23 cellular contexts compared by ENCODE assay signal in genomic region chr6:150392452-150393220, GRCh38. TPM values are rescaled to one million over a fixed set of nuclear protein-coding genes. Genes with fewer than 3 reads are reported as not detected.
"Had no signal": no experiment of that assay in that cellular context is flagged by ENCODE, and none has a peak within 500 bp of the region (broad histone marks: within the 10 kb centered on the region; RNA-seq: fewer than 3 reads in every experiment).

No MANE protein-coding gene starts in this region.

- H3K4me1 ChIP-seq: psoas muscle had no signal

- H3K27ac ChIP-seq: psoas muscle, skin epidermis had no signal

- H3K4me3 ChIP-seq: psoas muscle, skin epidermis had no signal

- H3K9me3 ChIP-seq: psoas muscle had no signal

- DNase-seq: activated CD4-positive, alpha-beta T cell treated with anti-CD3 and anti-CD28 coated beads, Interleukin-2, amount 10 ng/mL, durations not matched to agents 24 days and 14 days; activated CD4-positive, CD25-positive, alpha-beta regulatory T cell; activated CD8-positive, alpha-beta T cell treated with anti-CD3 and anti-CD28 coated beads for 36 hours; activated naive CD4-positive, alpha-beta T cell; activated naive CD8-positive, alpha-beta T cell treated with anti-CD3 and anti-CD28 coated beads for 36 hours; activated T-cell treated with anti-CD3 and anti-CD28 coated beads, Interleukin-2, amount 50 U/mL, for 1 hour; amniotic stem cell; caudate nucleus; erythroblast; foreskin melanocyte; glutamatergic neuron; hypothalamus; islet precursor cell; left colon; psoas muscle; right cardiac atrium; stimulated activated CD4-positive, alpha-beta T cell treated with anti-CD3 and anti-CD28 coated beads, Interleukin-15, amount 100 ng/mL, for 24 hours; stimulated activated CD4-positive, alpha-beta T cell treated with anti-CD3 and anti-CD28 coated beads, Interleukin-2, amount 100 ng/mL, for 48 hours; trophoblast cell had no signal

- ATAC-seq: activated CD8-positive, alpha-beta T cell treated with anti-CD3 and anti-CD28 coated beads for 36 hours; activated T-helper 17 cell treated with anti-CD3 and anti-CD28 coated beads, Interleukin-2, amount 50 U/mL, for 72 hours; left colon; psoas muscle; right cardiac atrium had no signal

RNA-seq across cellular contexts. Expression of gene IYD, which starts 23.8 kb away (rescaled TPM):
- total RNA-seq: activated CD4-positive, alpha-beta T cell treated with anti-CD3 and anti-CD28 coated beads, Interleukin-2, amount 10 ng/mL, durations not matched to agents 24 days and 14 days; activated CD8-positive, alpha-beta T cell treated with anti-CD3 and anti-CD28 coated beads for 36 hours; activated naive CD8-positive, alpha-beta T cell treated with anti-CD3 and anti-CD28 coated beads for 36 hours; activated T-helper 17 cell treated with anti-CD3 and anti-CD28 coated beads, Interleukin-2, amount 50 U/mL, for 72 hours; mononuclear cell; right cardiac atrium had no signal
- polyA plus RNA-seq: neural cell, right cardiac atrium had no signal
